In the genomic region with DNA sequence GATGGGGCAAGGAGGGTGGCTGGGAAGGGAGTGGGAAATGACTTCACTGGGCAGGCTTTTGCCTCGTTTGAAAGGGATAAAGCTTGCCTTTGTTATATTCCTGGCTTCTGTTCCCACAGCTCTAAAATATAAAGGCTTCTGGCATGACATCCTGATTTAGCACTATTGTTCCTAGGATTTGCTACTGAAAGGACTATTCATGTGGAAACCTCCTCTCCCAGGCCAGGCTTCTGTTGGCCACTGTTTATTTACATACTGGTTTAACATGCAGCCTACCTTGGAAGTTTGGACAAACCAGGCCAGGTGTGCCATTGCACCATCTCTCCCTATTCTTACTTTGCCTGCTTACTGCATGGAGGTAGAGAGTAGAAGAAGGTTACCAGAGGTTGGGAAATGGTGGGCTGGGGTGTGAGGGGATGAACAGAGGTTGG, we compare ENCODE assay signal across 10 cellular contexts. TPM values are rescaled to one million over a fixed set of nuclear protein-coding genes. Genes with fewer than 3 reads are reported as not detected.
DNase-seq lines count a peak whose midpoint lies in the region; ATAC-seq and TF ChIP-seq lines count a peak whose summit lies in the region.
"Had no signal": no experiment of that assay in that cellular context is flagged by ENCODE, and none has a peak within 500 bp of the region (broad histone marks: within the 10 kb centered on the region; RNA-seq: fewer than 3 reads in every experiment).

No MANE protein-coding gene starts in this region.

- no peaks in the 10 kb centered on the region for H3K27me3 ChIP-seq in testis

- no peak for TF ChIP-seq POLR2A in testis (IDR thresholded peaks at IDR 0.05)

- no peaks in the 10 kb centered on the region for H3K9me3 ChIP-seq in testis

- TF ChIP-seq CTCF in testis (IDR thresholded peaks at IDR 0.05) (no peak), nephron progenitor cell (IDR thresholded peaks at IDR 0.05) (no peak)

- peak overlapping the region; percentile 61 to 78 for H3K27ac ChIP-seq in testis

- no peaks in the 10 kb centered on the region for H3K36me3 Mint-ChIP-seq in nephron progenitor cell (ENCODE audit: low read depth)

- 42 to 48% methylated on average over 1 of the region's 1 CpG for WGBS in testis, 2 donors

- peaks cover 55% of the 10 kb centered on the region for H3K4me1 Mint-ChIP-seq in nephron progenitor cell

- H3K4me3 Mint-ChIP-seq in nephron progenitor cell: no peak overlapping the region
- H3K4me3 Mint-ChIP-seq: activated T-helper 1 cell treated with anti-CD3 and anti-CD28 coated beads, Interleukin-12 subunit alpha, Interleukin-12 subunit beta, Interleukin-2, Interleukin-4 antibody, amounts not matched to agents 30 ng/mL and 10 ng/mL and 1 ng/mL, durations not matched to agents 14 hours and 24 hours and 36 hours had no signal

- no peaks in the 10 kb centered on the region for H3K9me3 Mint-ChIP-seq in nephron progenitor cell
- H3K9me3 Mint-ChIP-seq: activated T-helper 1 cell treated with anti-CD3 and anti-CD28 coated beads, Interleukin-12 subunit alpha, Interleukin-12 subunit beta, Interleukin-2, Interleukin-4 antibody, amounts not matched to agents 30 ng/mL and 10 ng/mL and 1 ng/mL, durations not matched to agents 14 hours and 24 hours and 36 hours had no signal

- no peaks in the 10 kb centered on the region for H3K36me3 ChIP-seq in testis (ENCODE audit: low read depth, missing control alignments)

- no peak overlapping the region for H3K4me3 ChIP-seq in testis

- intact Hi-C loops in testis (cut with DNase I; ENCODE audit: low total_unique reads): no loop called here

- H3K27ac Mint-ChIP-seq in nephron progenitor cell: no peak overlapping the region
- H3K27ac Mint-ChIP-seq: activated T-helper 1 cell treated with anti-CD3 and anti-CD28 coated beads, Interleukin-12 subunit alpha, Interleukin-12 subunit beta, Interleukin-2, Interleukin-4 antibody, amounts not matched to agents 30 ng/mL and 10 ng/mL and 1 ng/mL, durations not matched to agents 14 hours and 24 hours and 36 hours had no signal

- H3K4me1 ChIP-seq in testis: peaks cover 28% of the 10 kb centered on the region

- ATAC-seq in left lobe of liver: peak; percentile 9
- ATAC-seq: Panc1 had no signal

- peaks cover 11% of the 10 kb centered on the region for H3K27me3 Mint-ChIP-seq in nephron progenitor cell (ENCODE audit: low read depth, poor library complexity)

- DNase-seq in NCI-H748 (lab: John Stamatoyannopoulos, UW; ENCODE audit: unreplicated experiment): peak; percentile 13
- no peak for DNase-seq in NCI-H748 treated with DMSO at 0.1 percent for 48 hours (lab: John Stamatoyannopoulos, UW)
- peak; percentile 15 for DNase-seq in cerebellar cortex (ENCODE audit: low spot score)
- peak; percentile 49 for DNase-seq in left lobe of liver (ENCODE audit: low spot score)
- peak; percentile 54 for DNase-seq in testis
- DNase-seq in nephron progenitor cell: no peak
- DNase-seq in HT-29 (ENCODE audit: low spot score): no peak
- no peak for DNase-seq in NCI-H2171 (lab: John Stamatoyannopoulos, UW)

RNA-seq across cellular contexts. Expression of a gene that starts 2.4 kb away (rescaled TPM):
- total RNA-seq in left lobe of liver (2.9 TPM), testis (100 to 1,000 TPM in 1 of 2 donors, 10 to 100 TPM in 1; 47.9 to 103 TPM)
- 53.3 TPM for polyA plus RNA-seq in testis (ENCODE audit: insufficient read depth, low read depth, low replicate concordance)
- 4.8 and 7.5 TPM in 2 replicates for total RNA-seq in HT-29 (2014; rRNA removed; shearing (Covaris generic))

Comparison
In these comparisons a context has a peak if more than half of its experiments do, and no peak if none do; other contexts are left out.
1. DNase-seq: peak in NCI-H748 (single experiment), cerebellar cortex (single experiment), left lobe of liver (single experiment) and testis (single experiment); none in NCI-H748 treated with DMSO at 0.1 percent for 48 hours (single experiment), nephron progenitor cell (single experiment), HT-29 (single experiment) and NCI-H2171 (single experiment).